Comparison of ENCODE assay signal across 16 cellular contexts in the genomic region with DNA sequence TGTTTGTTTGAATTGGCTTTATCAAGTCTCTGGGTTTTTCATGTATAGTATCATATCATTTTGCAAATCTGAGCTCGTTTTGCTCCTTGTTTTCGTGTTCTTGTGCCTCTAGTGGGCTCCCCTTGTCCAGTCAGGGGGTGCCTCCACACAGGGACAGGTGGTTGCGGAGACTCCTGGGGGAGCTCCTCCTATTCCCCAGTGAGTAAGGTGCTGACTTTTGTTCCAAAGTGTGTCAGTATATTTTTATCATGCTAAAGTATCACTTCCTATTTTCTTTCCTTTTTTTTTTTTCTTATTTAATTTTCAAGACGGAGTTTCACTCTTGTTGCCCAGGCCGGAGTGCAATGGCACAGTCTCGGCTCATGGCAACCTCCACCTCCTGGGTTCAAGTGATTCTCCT. TPM values are rescaled to one million over a fixed set of nuclear protein-coding genes. Genes with fewer than 3 reads are reported as not detected.
DNase-seq lines count a peak whose midpoint lies in the region; ATAC-seq and TF ChIP-seq lines count a peak whose summit lies in the region.
"Had no signal": no experiment of that assay in that cellular context is flagged by ENCODE, and none has a peak within 500 bp of the region (broad histone marks: within the 10 kb centered on the region; RNA-seq: fewer than 3 reads in every experiment).

No MANE protein-coding gene starts in this region.

- peak overlapping the region; percentile 71 for H3K27ac Mint-ChIP-seq in T-helper 17 cell
- no peak overlapping the region for H3K27ac Mint-ChIP-seq in memory B cell
- H3K27ac Mint-ChIP-seq in naive thymus-derived CD8-positive, alpha-beta T cell = peak overlapping the region in 1 of 10 donors; percentile 67
- H3K27ac Mint-ChIP-seq: CD4-positive, alpha-beta T cell had no signal

- H3K27me3 ChIP-seq in BLaER1 = no peaks in the 10 kb centered on the region
- no peaks in the 10 kb centered on the region for H3K27me3 ChIP-seq in DOHH2 (ENCODE audit: control insufficient read depth, low read length)
- no peaks in the 10 kb centered on the region for H3K27me3 ChIP-seq in MM.1S (replicated peaks; ENCODE audit: insufficient read depth, low read length)
- H3K27me3 ChIP-seq: SJSA1 had no signal

- H3K27ac ChIP-seq in BLaER1 = peak overlapping the region; percentile 53; the same call in 1 of the 2 replicates
- H3K27ac ChIP-seq in DOHH2 (ENCODE audit: low read depth, low read length) = peak overlapping the region; percentile 27
- no peak overlapping the region for H3K27ac ChIP-seq in MM.1S (ENCODE audit: low read length)
- H3K27ac ChIP-seq: PC-9, SJSA1 had no signal

- peaks cover 40% of the 10 kb centered on the region for H3K79me2 ChIP-seq in DOHH2 (ENCODE audit: control insufficient read depth, low read length)
- H3K79me2 ChIP-seq in MM.1S (ENCODE audit: low read length) = no peaks in the 10 kb centered on the region

- H3K4me2 ChIP-seq in BLaER1 = peak overlapping the region; percentile 84
- peak overlapping the region; percentile 56 for H3K4me2 ChIP-seq in DOHH2 (ENCODE audit: low read length)
- H3K4me2 ChIP-seq in MM.1S (ENCODE audit: low read depth, low read length) = no peak overlapping the region
- H3K4me2 ChIP-seq: PC-9 had no signal

- POLR2A ChIA-PET in naive thymus-derived CD8-positive, alpha-beta T cell (lab: Charles Lee) = interaction anchor here (0.7 kb wide), 1 partner anchor 74 kb away, joined by 3 read pairs; no protein-coding TSS in a partner anchor

- H3K36me3 Mint-ChIP-seq in T-helper 17 cell (ENCODE audit: low read depth) (peaks cover 5% of the 10 kb centered on the region), memory B cell (peaks cover 20% of the 10 kb centered on the region)
- H3K36me3 Mint-ChIP-seq in naive thymus-derived CD8-positive, alpha-beta T cell = peaks cover 0 to 76% (median 10%) of the 10 kb centered on the region in 3 donors

- H2AFZ ChIP-seq in MM.1S (ENCODE audit: low read length) = no peak overlapping the region
- H2AFZ ChIP-seq: PC-9 had no signal

- H3K9ac ChIP-seq in BLaER1 = peak overlapping the region; percentile 41; the same call in 1 of the 2 replicates
- no peak overlapping the region for H3K9ac ChIP-seq in MM.1S (ENCODE audit: low read length)

- H3K9me3 Mint-ChIP-seq in memory B cell = no peaks in the 10 kb centered on the region
- no peaks in the 10 kb centered on the region for H3K9me3 Mint-ChIP-seq in naive thymus-derived CD8-positive, alpha-beta T cell
- H3K9me3 Mint-ChIP-seq: CD4-positive, alpha-beta T cell had no signal

- H3K4me1 Mint-ChIP-seq in T-helper 17 cell = peaks cover 12% of the 10 kb centered on the region
- H3K4me1 Mint-ChIP-seq in memory B cell = peaks cover 16% of the 10 kb centered on the region
- H3K4me1 Mint-ChIP-seq in naive thymus-derived CD8-positive, alpha-beta T cell = peaks cover 0 to 11% (median 8%) of the 10 kb centered on the region in 4 donors

- DNase-seq in T-helper 17 cell (no peak), memory B cell (ENCODE audit: low spot score in 2 of 2) (no peak), MM.1S (no peak), LoVo (ENCODE audit: low spot score) (no peak)
- DNase-seq in naive thymus-derived CD8-positive, alpha-beta T cell = no peak
- DNase-seq: CD4-positive, alpha-beta T cell; GOT3; NCI-H1105 treated with DMSO at 0.1 percent for 48 hours; NCI-H187; NCI-H345; NCI-H526 had no signal

- no peaks in the 10 kb centered on the region for H3K9me2 ChIP-seq in DOHH2 (replicated peaks; ENCODE audit: control insufficient read depth, low read length)
- H3K9me2 ChIP-seq in MM.1S (replicated peaks; ENCODE audit: insufficient read depth, low read length) = no peaks in the 10 kb centered on the region

- no peak for TF ChIP-seq CTCF in DOHH2 (IDR thresholded peaks at IDR 0.05; ENCODE audit: low read depth, low read length, poor library complexity, severe bottlenecking)
- no peak for TF ChIP-seq CTCF in MM.1S (IDR thresholded peaks at IDR 0.05; ENCODE audit: low read length)

- H3K36me3 ChIP-seq in BLaER1 (peaks cover 93% of the 10 kb centered on the region), DOHH2 (ENCODE audit: control insufficient read depth, low read length) (peaks cover 76% of the 10 kb centered on the region), MM.1S (replicated peaks; ENCODE audit: insufficient read depth, low read length) (no peaks in the 10 kb centered on the region)

- no peak overlapping the region for H3K4me3 ChIP-seq in BLaER1
- no peak overlapping the region for H3K4me3 ChIP-seq in DOHH2 (ENCODE audit: low read length)
- no peak overlapping the region for H3K4me3 ChIP-seq in MM.1S (ENCODE audit: low read length)
- H3K4me3 ChIP-seq: K562, PC-9, SJSA1 had no signal

- H3K4me3 Mint-ChIP-seq in T-helper 17 cell (no peak overlapping the region), memory B cell (peak overlapping the region; percentile 27)
- H3K4me3 Mint-ChIP-seq in naive thymus-derived CD8-positive, alpha-beta T cell = no peak overlapping the region
- H3K4me3 Mint-ChIP-seq: CD4-positive, alpha-beta T cell had no signal

- ATAC-seq in T-helper 17 cell (no peak), memory B cell (ENCODE audit: low read depth) (peak; percentile 59)
- ATAC-seq in naive thymus-derived CD8-positive, alpha-beta T cell = no peak
- ATAC-seq: K562 had no signal

- H3K9me3 ChIP-seq in BLaER1 (no peaks in the 10 kb centered on the region), DOHH2 (ENCODE audit: control insufficient read depth, insufficient read depth, low read length) (no peaks in the 10 kb centered on the region), T-helper 17 cell (ENCODE audit: control insufficient read depth, low read length, poor library complexity, severe bottlenecking) (no peaks in the 10 kb centered on the region), MM.1S (replicated peaks; ENCODE audit: insufficient read depth, low read length) (no peaks in the 10 kb centered on the region)
- H3K9me3 ChIP-seq: SJSA1 had no signal

- H4K20me1 ChIP-seq in BLaER1 (peaks cover 62% of the 10 kb centered on the region), DOHH2 (ENCODE audit: control insufficient read depth, insufficient read depth, low read depth, low read length) (0 out of 2 replicates have a peak, but pooled peaks cover 3% of the 10 kb centered on the region), MM.1S (ENCODE audit: insufficient read depth, low read length) (no peaks in the 10 kb centered on the region)

- H3K4me1 ChIP-seq in BLaER1 (peaks cover 44% of the 10 kb centered on the region), DOHH2 (ENCODE audit: control insufficient read depth, low read length) (peaks cover 25% of the 10 kb centered on the region), MM.1S (ENCODE audit: low read length) (no peaks in the 10 kb centered on the region)

- H3K27me3 Mint-ChIP-seq in T-helper 17 cell (no peaks in the 10 kb centered on the region), memory B cell (no peaks in the 10 kb centered on the region)
- H3K27me3 Mint-ChIP-seq in naive thymus-derived CD8-positive, alpha-beta T cell = no peaks in the 10 kb centered on the region
- H3K27me3 Mint-ChIP-seq: CD4-positive, alpha-beta T cell had no signal

- no peaks in the 10 kb centered on the region for H3F3A ChIP-seq in DOHH2 (ENCODE audit: control insufficient read depth, insufficient read depth)
- no peaks in the 10 kb centered on the region for H3F3A ChIP-seq in MM.1S (ENCODE audit: insufficient read depth, low read length)

RNA-seq across cellular contexts. Expression of a gene that starts 30.3 kb away (rescaled TPM):
- under 1 TPM; 0.65 to 0.86 TPM for total RNA-seq in T-helper 17 cell
- total RNA-seq in naive thymus-derived CD8-positive, alpha-beta T cell = under 1 TPM; 0.49 to 0.60 TPM
- under 1 TPM in 2 of 3 donors, not detected in 1; 0.16 to 0.69 TPM for polyA plus RNA-seq in naive thymus-derived CD8-positive, alpha-beta T cell
- total RNA-seq: K562, PC-9, SJSA1 had no signal
- polyA plus RNA-seq: K562 had no signal

RNA-seq across cellular contexts. Expression of a gene that starts 37.9 kb away (rescaled TPM):
- 100 to 1,000 TPM; 100 to 141 TPM for total RNA-seq in T-helper 17 cell
- total RNA-seq in naive thymus-derived CD8-positive, alpha-beta T cell = 10 to 100 TPM; 78.7 to 81.2 TPM
- 10 to 100 TPM in 2 of 3 donors, 1 to 10 TPM in 1; 7.3 to 25.1 (median 15.9) TPM for polyA plus RNA-seq in naive thymus-derived CD8-positive, alpha-beta T cell

RNA-seq across cellular contexts. Expression of a gene that starts 42.8 kb away (rescaled TPM):
- total RNA-seq in T-helper 17 cell = 100 to 1,000 TPM; 346 to 383 TPM
- 100 to 1,000 TPM; 231 to 235 TPM for total RNA-seq in naive thymus-derived CD8-positive, alpha-beta T cell
- 100 to 1,000 TPM; 625 to 787 (median 649) TPM for polyA plus RNA-seq in naive thymus-derived CD8-positive, alpha-beta T cell
- total RNA-seq: SJSA1 had no signal

RNA-seq across cellular contexts. Expression of a gene that starts 54.8 kb away (rescaled TPM):
- total RNA-seq in T-helper 17 cell = 10 to 100 TPM; 40.4 to 72.8 TPM
- 10 to 100 TPM; 40.2 to 42.7 TPM for total RNA-seq in naive thymus-derived CD8-positive, alpha-beta T cell
- 10 to 100 TPM; 14.4 to 20.4 (median 18.5) TPM for polyA plus RNA-seq in naive thymus-derived CD8-positive, alpha-beta T cell
